22 cellular contexts compared by ENCODE assay signal in genomic region chr9:101342595-101342994, GRCh38. TPM values are rescaled to one million over a fixed set of nuclear protein-coding genes. Genes with fewer than 3 reads are reported as not detected.
DNase-seq lines count a peak whose midpoint lies in the region; ATAC-seq, FAIRE-seq and TF ChIP-seq lines count a peak whose summit lies in the region.
"Had no signal": no experiment of that assay in that cellular context is flagged by ENCODE, and none has a peak within 500 bp of the region (broad histone marks: within the 10 kb centered on the region; RNA-seq: fewer than 3 reads in every experiment).

No MANE protein-coding gene starts in this region.

- POLR2A ChIA-PET in A549 (lab: Yijun Ruan, JAX) (no interaction called here), HepG2 (lab: Yijun Ruan, JAX) (no interaction called here)

- H3K27me3 ChIP-seq in HepG2 (ENCODE audit: control insufficient read depth in 1 of 2, insufficient read depth in 2 of 2, low read length in 2 of 2): no peaks in the 10 kb centered on the region
- H3K27me3 ChIP-seq in osteoblast (ENCODE audit: insufficient read depth, low read length): no peaks in the 10 kb centered on the region
- H3K27me3 ChIP-seq: BLaER1 treated with 17β-estradiol and CSF1 and Interleukin-3, amounts not matched to agents 10 nM and 100 nM had no signal

- H3K9me3 ChIP-seq in A549 (no peaks in the 10 kb centered on the region), HepG2 (ENCODE audit: low read length) (no peaks in the 10 kb centered on the region), osteoblast (ENCODE audit: low read depth, low read length) (no peaks in the 10 kb centered on the region)
- H3K9me3 ChIP-seq: HAP-1 had no signal

- H3K36me3 ChIP-seq in HepG2 (replicated peaks in 1 of 2; ENCODE audit: control insufficient read depth in 1 of 2, insufficient read depth in 2 of 2, low read length in 2 of 2) (no peaks in the 10 kb centered on the region), osteoblast (ENCODE audit: insufficient read depth, low read length) (no peaks in the 10 kb centered on the region)
- H3K36me3 ChIP-seq: BLaER1 treated with 17β-estradiol and CSF1 and Interleukin-3, amounts not matched to agents 10 nM and 100 nM; HAP-1 had no signal

- no peak overlapping the region for H2AFZ ChIP-seq in HepG2 (ENCODE audit: low read length)
- no peak overlapping the region for H2AFZ ChIP-seq in osteoblast (ENCODE audit: low read length)
- H2AFZ ChIP-seq: GM23248 had no signal

- intact Hi-C loops in HepG2 (cut with micrococcal nuclease; ENCODE audit: unreplicated experiment): no loop called here

- BruUV-seq in HepG2 (replicated peaks; lab: Mats Ljungman, UMichigan): no TSS peak

- TF ChIP-seq POLR2A in A549 (IDR thresholded peaks at IDR 0.05; ENCODE audit: low read length): no peak
- TF ChIP-seq POLR2A in HepG2 (IDR thresholded peaks at IDR 0.05; ENCODE audit: insufficient read depth in 1 of 2, low read depth in 2 of 2, low read length in 2 of 2): no peak

- TF ChIP-seq RAD21 in A549 (conservative IDR thresholded peaks at IDR 0.05 in 1 of 2, IDR thresholded peaks at IDR 0.05 in 1 of 2) (no peak), HepG2 (CRISPR knock-in tag; IDR thresholded peaks at IDR 0.05) (no peak)

- FAIRE-seq in A549 (lab: Jason Lieb, UNC): no peak
- FAIRE-seq in HepG2 (lab: Jason Lieb, UNC): no peak
- FAIRE-seq: D721Med, GM12892, GM18507 had no signal

- no peak for TF ChIP-seq EP300 in A549 (IDR thresholded peaks at IDR 0.05)
- TF ChIP-seq EP300 in HepG2 (IDR thresholded peaks at IDR 0.05; ENCODE audit: low read depth in 2 of 2, low read length in 2 of 2): no peak
- no peak for TF ChIP-seq EP300 in HepG2 (CRISPR knock-in tag; IDR thresholded peaks at IDR 0.05; ENCODE audit: borderline replicate concordance)

- WGBS in A549 (ENCODE audit: missing lambda C conversion rate): 7% methylated on average over 1 of the region's 1 CpG
- WGBS in HepG2 (ENCODE audit: low lambda C conversion rate): 53% methylated on average over 1 of the region's 1 CpG

- H3K4me1 ChIP-seq in A549: peaks cover 16% of the 10 kb centered on the region
- H3K4me1 ChIP-seq in HepG2 (ENCODE audit: insufficient read depth, low read length): peaks cover 5% of the 10 kb centered on the region
- no peaks in the 10 kb centered on the region for H3K4me1 ChIP-seq in osteoblast (ENCODE audit: insufficient read depth, low read length)
- H3K4me1 ChIP-seq: BLaER1 treated with 17β-estradiol and CSF1 and Interleukin-3, amounts not matched to agents 10 nM and 100 nM; HAP-1 had no signal

- ATAC-seq in A549 (no peak; a peak in 1 of 6 replicates), HepG2 (no peak), omental fat pad (ENCODE audit: low FRiP score) (no peak)
- ATAC-seq: CD8-positive, alpha-beta T cell had no signal

- TF ChIP-seq CTCF in A549 (IDR thresholded peaks at IDR 0.05) (no peak), choroid plexus epithelial cell (conservative IDR thresholded peaks at IDR 0.05; ENCODE audit: low read depth, low read length) (no peak), HepG2 (CRISPR knock-in tag; IDR thresholded peaks at IDR 0.05) (no peak), osteoblast (IDR thresholded peaks at IDR 0.05; ENCODE audit: extremely low read depth, low read depth, low read length) (no peak), omental fat pad (IDR thresholded peaks at IDR 0.05) (no peak)

- H3K9ac ChIP-seq in HepG2 (ENCODE audit: insufficient read depth, low read depth, low read length): no peak overlapping the region
- H3K9ac ChIP-seq: BLaER1 treated with 17β-estradiol and CSF1 and Interleukin-3, amounts not matched to agents 10 nM and 100 nM; GM23248 had no signal

- peak overlapping the region; percentile 4; the same call in 1 of the 3 replicates for H3K4me2 ChIP-seq in A549
- no peak overlapping the region for H3K4me2 ChIP-seq in HepG2 (ENCODE audit: low read depth, low read length)
- H3K4me2 ChIP-seq in osteoblast (ENCODE audit: insufficient read depth, low read length): no peak overlapping the region
- H3K4me2 ChIP-seq: BLaER1 treated with 17β-estradiol and CSF1 and Interleukin-3, amounts not matched to agents 10 nM and 100 nM had no signal

- DNase-seq in A549 (ENCODE audit: low read depth in 1 of 2, low spot score in 1 of 2) (peak in 1 of 2 experiments; percentile 30), choroid plexus epithelial cell (ENCODE audit: low read depth) (peak; percentile 1), HepG2 (ENCODE audit: low spot score) (no peak), osteoblast (ENCODE audit: insufficient read length, low spot score, missing footprints) (peak; percentile 23), OCI-M2 (lab: John Stamatoyannopoulos, UW; ENCODE audit: unreplicated experiment) (no peak), DMS79 (lab: John Stamatoyannopoulos, UW) (no peak), mucosa of gallbladder (ENCODE audit: low spot score) (no peak), omental fat pad (ENCODE audit: low spot score) (no peak)
- DNase-seq: CD8-positive, alpha-beta T cell; GDM1; GM23248; IMR-90 had no signal

- no peaks in the 10 kb centered on the region for H3K79me2 ChIP-seq in HepG2 (ENCODE audit: insufficient read depth, low read length)
- no peaks in the 10 kb centered on the region for H3K79me2 ChIP-seq in osteoblast (ENCODE audit: insufficient read depth, low read length)

- in situ Hi-C loops in HepG2 (cut with HindIII; ENCODE audit: extremely low pct_ligation_motif_present, low pct_unique_long_range_greater_than_20kb): no loop called here

- H4K20me1 ChIP-seq in HepG2 (ENCODE audit: insufficient read depth, low read length) (no peaks in the 10 kb centered on the region), osteoblast (ENCODE audit: insufficient read depth, low read length) (no peaks in the 10 kb centered on the region)
- H4K20me1 ChIP-seq: BLaER1 treated with 17β-estradiol and CSF1 and Interleukin-3, amounts not matched to agents 10 nM and 100 nM had no signal

- CTCF ChIA-PET in A549 (lab: Yijun Ruan, JAX): interaction anchor here (1.0 kb wide), 1 partner anchor 27 kb away, joined by 3 read pairs; no protein-coding TSS in a partner anchor
- CTCF ChIA-PET in HepG2 (lab: Yijun Ruan, JAX; ENCODE audit: low intra/inter-chr PET ratio, low total read pairs): no interaction called here

- peak overlapping the region in 1 of 2 experiments; percentile 67; a peak in 3 of 6 replicates for H3K27ac ChIP-seq in A549
- H3K27ac ChIP-seq in HepG2 (ENCODE audit: extremely low read length, insufficient read depth, low read length): no peak overlapping the region
- no peak overlapping the region for H3K27ac ChIP-seq in osteoblast (ENCODE audit: low read depth, low read length)
- H3K27ac ChIP-seq: 22Rv1; BLaER1 treated with 17β-estradiol and CSF1 and Interleukin-3, amounts not matched to agents 10 nM and 100 nM; GM23248; HL-60 had no signal

- H3K4me3 ChIP-seq in A549 (no peak overlapping the region), choroid plexus epithelial cell (ENCODE audit: low read depth, low read length) (no peak overlapping the region), HepG2 (replicated peaks in 1 of 3; ENCODE audit: insufficient read depth in 1 of 3, low read depth in 2 of 3, low read length in 3 of 3) (no peak overlapping the region), osteoblast (ENCODE audit: insufficient read depth, low read length) (no peak overlapping the region)
- H3K4me3 ChIP-seq: BLaER1 treated with 17β-estradiol and CSF1 and Interleukin-3, amounts not matched to agents 10 nM and 100 nM; GM23248; HAP-1 had no signal

RNA-seq across cellular contexts. Expression of gene BAAT, which starts 42.2 kb away (rescaled TPM):
- 9.1 TPM in 2 replicates for polyA plus RNA-seq in A549 (2011; rRNA removed)
- 1.9 and 2.3 TPM in 2 replicates for polyA plus RNA-seq in A549 (2012; cell fraction: cytosol; rRNA removed)
- 2.2 and 4.3 TPM in 2 replicates for polyA plus RNA-seq in A549 (2012; cell fraction: nucleus; rRNA removed)
- 10.1 to 13.6 TPM (median 10.9 TPM) in 3 replicates for polyA plus RNA-seq in A549 (2017; fragmentation: RNase III; extraction: RNeasy Plus Mini Kit Qiagen cat#74134 plus additional on column Dnase treatment)
- 6.2 and 6.7 TPM in 2 replicates for polyA minus RNA-seq in A549 (2011; rRNA and poly(A)+ RNA removed)
- total RNA-seq in HepG2 (2016; rRNA removed; fragmentation: Illumina TruSeq; extraction: Trizol): 0.71 and 1.0 TPM in 2 replicates
- total RNA-seq in HepG2 (2016; cell fraction: cytosol; rRNA removed; fragmentation: Illumina TruSeq; extraction: Trizol; ENCODE audit: low read depth): 0.20 and 0.26 TPM in 2 replicates
- 0.45 and 0.77 TPM in 2 replicates for total RNA-seq in HepG2 (2016; cell fraction: insoluble cytoplasmic fraction; rRNA removed; fragmentation: Illumina TruSeq; extraction: Trizol)
- 0.34 and 0.56 TPM in 2 replicates for total RNA-seq in HepG2 (2016; cell fraction: membrane; rRNA removed; fragmentation: Illumina TruSeq; extraction: Trizol)
- total RNA-seq in HepG2 (2016; cell fraction: nucleus; rRNA removed; fragmentation: Illumina TruSeq; extraction: Trizol): 0.78 and 0.97 TPM in 2 replicates
- 7.9 and 11.2 TPM in 2 replicates for polyA plus RNA-seq in HepG2 (2011; rRNA removed)
- polyA plus RNA-seq in HepG2 (2011; cell fraction: cytosol; rRNA removed): 3.9 and 10.6 TPM in 2 replicates
- 4.2 and 7.6 TPM in 2 replicates for polyA plus RNA-seq in HepG2 (2011; cell fraction: nucleus; rRNA removed)
- 26.8 and 34.2 TPM in 2 replicates for polyA plus RNA-seq in HepG2 (2012)
- polyA plus RNA-seq in HepG2 (2016; cell fraction: cytosol; fragmentation: Illumina TruSeq; extraction: Trizol; ENCODE audit: low read depth): 0.07 and 0.18 TPM in 2 replicates
- polyA plus RNA-seq in HepG2 (2016; cell fraction: insoluble cytoplasmic fraction; fragmentation: Illumina TruSeq; extraction: Trizol; ENCODE audit: low read depth): 0.80 and 0.87 TPM in 2 replicates
- 0.22 and 0.24 TPM in 2 replicates for polyA plus RNA-seq in HepG2 (2016; cell fraction: membrane; fragmentation: Illumina TruSeq; extraction: Trizol; ENCODE audit: low read depth)
- polyA plus RNA-seq in HepG2 (2016; cell fraction: nucleus; fragmentation: Illumina TruSeq; extraction: Trizol; ENCODE audit: insufficient read depth, low read depth): 1.4 and 1.7 TPM in 2 replicates
- 0.05 and 7.3 TPM in 2 replicates for polyA minus RNA-seq in HepG2 (2011; rRNA and poly(A)+ RNA removed; ENCODE audit: low replicate concordance)
- 5.0 and 10.0 TPM in 2 replicates for polyA minus RNA-seq in HepG2 (2011; cell fraction: cytosol; rRNA and poly(A)+ RNA removed)
- polyA minus RNA-seq in HepG2 (2011; cell fraction: nucleus; rRNA and poly(A)+ RNA removed): 7.6 and 12.8 TPM in 2 replicates
- under 0.01 TPM in 1 of 2 replicates, not detected in the other for total RNA-seq in osteoblast
- 117 TPM for total RNA-seq in mucosa of gallbladder
- not detected for total RNA-seq in omental fat pad
- total RNA-seq: CD8-positive, alpha-beta T cell; GM23248; H4; HT1080; IMR-90 had no signal
- polyA plus RNA-seq: AG04450, IMR-90 had no signal

RNA-seq across cellular contexts. Expression of gene MRPL50, which starts 55.8 kb away (rescaled TPM):
- polyA plus RNA-seq in A549 (2011; rRNA removed): 37.6 and 42.5 TPM in 2 replicates
- polyA plus RNA-seq in A549 (2012; cell fraction: cytosol; rRNA removed): 7.7 and 8.3 TPM in 2 replicates
- 2.0 and 3.6 TPM in 2 replicates for polyA plus RNA-seq in A549 (2012; cell fraction: nucleus; rRNA removed)
- polyA plus RNA-seq in A549 (2017; fragmentation: RNase III; extraction: RNeasy Plus Mini Kit Qiagen cat#74134 plus additional on column Dnase treatment): 23.7 to 24.7 TPM (median 23.9 TPM) in 3 replicates
- polyA minus RNA-seq in A549 (2011; rRNA and poly(A)+ RNA removed): 2.1 and 2.7 TPM in 2 replicates
- total RNA-seq in HepG2 (2016; rRNA removed; fragmentation: Illumina TruSeq; extraction: Trizol): 70.0 and 107 TPM in 2 replicates
- 21.0 and 24.1 TPM in 2 replicates for total RNA-seq in HepG2 (2016; cell fraction: cytosol; rRNA removed; fragmentation: Illumina TruSeq; extraction: Trizol; ENCODE audit: low read depth)
- 68.9 and 116 TPM in 2 replicates for total RNA-seq in HepG2 (2016; cell fraction: insoluble cytoplasmic fraction; rRNA removed; fragmentation: Illumina TruSeq; extraction: Trizol)
- 28.1 and 35.5 TPM in 2 replicates for total RNA-seq in HepG2 (2016; cell fraction: membrane; rRNA removed; fragmentation: Illumina TruSeq; extraction: Trizol)
- total RNA-seq in HepG2 (2016; cell fraction: nucleus; rRNA removed; fragmentation: Illumina TruSeq; extraction: Trizol): 39.6 and 40.3 TPM in 2 replicates
- polyA plus RNA-seq in HepG2 (2011; rRNA removed): 30.0 and 37.1 TPM in 2 replicates
- 12.7 and 22.1 TPM in 2 replicates for polyA plus RNA-seq in HepG2 (2011; cell fraction: cytosol; rRNA removed)
- 6.3 and 8.8 TPM in 2 replicates for polyA plus RNA-seq in HepG2 (2011; cell fraction: nucleus; rRNA removed)
- polyA plus RNA-seq in HepG2 (2012): 35.5 and 51.6 TPM in 2 replicates
- polyA plus RNA-seq in HepG2 (2016; cell fraction: cytosol; fragmentation: Illumina TruSeq; extraction: Trizol; ENCODE audit: low read depth): 9.9 and 11.7 TPM in 2 replicates
- 93.2 and 105 TPM in 2 replicates for polyA plus RNA-seq in HepG2 (2016; cell fraction: insoluble cytoplasmic fraction; fragmentation: Illumina TruSeq; extraction: Trizol; ENCODE audit: low read depth)
- polyA plus RNA-seq in HepG2 (2016; cell fraction: membrane; fragmentation: Illumina TruSeq; extraction: Trizol; ENCODE audit: low read depth): 17.3 and 19.1 TPM in 2 replicates
- polyA plus RNA-seq in HepG2 (2016; cell fraction: nucleus; fragmentation: Illumina TruSeq; extraction: Trizol; ENCODE audit: insufficient read depth, low read depth): 41.9 and 44.2 TPM in 2 replicates
- 2.7 and 4.1 TPM in 2 replicates for polyA minus RNA-seq in HepG2 (2011; rRNA and poly(A)+ RNA removed; ENCODE audit: low replicate concordance)
- polyA minus RNA-seq in HepG2 (2011; cell fraction: cytosol; rRNA and poly(A)+ RNA removed): 6.6 and 7.6 TPM in 2 replicates
- 36.7 and 38.1 TPM in 2 replicates for polyA minus RNA-seq in HepG2 (2011; cell fraction: nucleus; rRNA and poly(A)+ RNA removed)
- total RNA-seq in osteoblast: 10.3 and 12.3 TPM in 2 replicates
- 12.1 TPM for total RNA-seq in mucosa of gallbladder
- total RNA-seq in omental fat pad: 10 to 100 TPM in 3 of 4 donors, 1 to 10 TPM in 1; 9.9 to 13.7 (median 12.6) TPM

RNA-seq across cellular contexts. Expression of gene ZNF189, which starts 56.1 kb away (rescaled TPM):
- 13.9 and 14.0 TPM in 2 replicates for polyA plus RNA-seq in A549 (2011; rRNA removed)
- polyA plus RNA-seq in A549 (2012; cell fraction: cytosol; rRNA removed): 1.2 and 1.3 TPM in 2 replicates
- 1.3 and 2.3 TPM in 2 replicates for polyA plus RNA-seq in A549 (2012; cell fraction: nucleus; rRNA removed)
- 8.3 to 9.6 TPM (median 8.8 TPM) in 3 replicates for polyA plus RNA-seq in A549 (2017; fragmentation: RNase III; extraction: RNeasy Plus Mini Kit Qiagen cat#74134 plus additional on column Dnase treatment)
- polyA minus RNA-seq in A549 (2011; rRNA and poly(A)+ RNA removed): 5.4 and 6.5 TPM in 2 replicates
- total RNA-seq in HepG2 (2016; rRNA removed; fragmentation: Illumina TruSeq; extraction: Trizol): 50.0 and 65.4 TPM in 2 replicates
- 8.6 and 10.3 TPM in 2 replicates for total RNA-seq in HepG2 (2016; cell fraction: cytosol; rRNA removed; fragmentation: Illumina TruSeq; extraction: Trizol; ENCODE audit: low read depth)
- 48.2 and 65.9 TPM in 2 replicates for total RNA-seq in HepG2 (2016; cell fraction: insoluble cytoplasmic fraction; rRNA removed; fragmentation: Illumina TruSeq; extraction: Trizol)
- 33.1 and 39.4 TPM in 2 replicates for total RNA-seq in HepG2 (2016; cell fraction: membrane; rRNA removed; fragmentation: Illumina TruSeq; extraction: Trizol)
- 46.2 and 50.3 TPM in 2 replicates for total RNA-seq in HepG2 (2016; cell fraction: nucleus; rRNA removed; fragmentation: Illumina TruSeq; extraction: Trizol)
- 7.9 and 8.4 TPM in 2 replicates for polyA plus RNA-seq in HepG2 (2011; rRNA removed)
- polyA plus RNA-seq in HepG2 (2011; cell fraction: cytosol; rRNA removed): 2.8 and 5.5 TPM in 2 replicates
- 11.7 and 16.1 TPM in 2 replicates for polyA plus RNA-seq in HepG2 (2011; cell fraction: nucleus; rRNA removed)
- polyA plus RNA-seq in HepG2 (2012): 23.9 and 31.6 TPM in 2 replicates
- polyA plus RNA-seq in HepG2 (2016; cell fraction: cytosol; fragmentation: Illumina TruSeq; extraction: Trizol; ENCODE audit: low read depth): 3.4 and 3.7 TPM in 2 replicates
- 40.8 and 42.4 TPM in 2 replicates for polyA plus RNA-seq in HepG2 (2016; cell fraction: insoluble cytoplasmic fraction; fragmentation: Illumina TruSeq; extraction: Trizol; ENCODE audit: low read depth)
- 12.9 and 13.9 TPM in 2 replicates for polyA plus RNA-seq in HepG2 (2016; cell fraction: membrane; fragmentation: Illumina TruSeq; extraction: Trizol; ENCODE audit: low read depth)
- polyA plus RNA-seq in HepG2 (2016; cell fraction: nucleus; fragmentation: Illumina TruSeq; extraction: Trizol; ENCODE audit: insufficient read depth, low read depth): 52.8 and 60.4 TPM in 2 replicates
- 2.2 and 6.6 TPM in 2 replicates for polyA minus RNA-seq in HepG2 (2011; rRNA and poly(A)+ RNA removed; ENCODE audit: low replicate concordance)
- 10.9 and 12.4 TPM in 2 replicates for polyA minus RNA-seq in HepG2 (2011; cell fraction: cytosol; rRNA and poly(A)+ RNA removed)
- 77.9 and 116 TPM in 2 replicates for polyA minus RNA-seq in HepG2 (2011; cell fraction: nucleus; rRNA and poly(A)+ RNA removed)
- 17.7 and 19.2 TPM in 2 replicates for total RNA-seq in osteoblast
- 61.4 TPM for total RNA-seq in mucosa of gallbladder
- 10 to 100 TPM; 17.0 to 29.2 (median 21.0) TPM for total RNA-seq in omental fat pad

Comparison
In these comparisons a context has a peak if more than half of its experiments do, and no peak if none do; other contexts are left out.
1. DNase-seq: peak in choroid plexus epithelial cell (single experiment) and osteoblast (single experiment); none in HepG2 (single experiment), OCI-M2 (single experiment), DMS79 (single experiment), mucosa of gallbladder (single experiment) and omental fat pad (single experiment).
2. RNA of gene BAAT, which starts 42.2 kb away (total RNA-seq): 117 TPM in mucosa of gallbladder (single experiment); 0.20 to 1.0 TPM in HepG2, not detected in omental fat pad and under 0.01 TPM in osteoblast; every median in the first group is over 10 times any median in the second.